In genomic region chr9:104682642-104683041, GRCh38 we compare ENCODE assay signal across 9 cellular contexts.
DNase-seq lines count a peak whose midpoint lies in the region; ATAC-seq and TF ChIP-seq lines count a peak whose summit lies in the region.
"Had no signal": no experiment of that assay in that cellular context is flagged by ENCODE, and none has a peak within 500 bp of the region (broad histone marks: within the 10 kb centered on the region; RNA-seq: fewer than 3 reads in every experiment).

No MANE protein-coding gene starts in this region.

- DNase-seq in Ammon's horn (ENCODE audit: low spot score): peak; percentile 55
- DNase-seq in NCI-H1417 treated with DMSO at 0.1 percent for 48 hours (lab: John Stamatoyannopoulos, UW): peak; percentile 86
- DNase-seq in SK-N-MC (ENCODE audit: low read depth, low spot score): peak; percentile 52
- peak; percentile 66 for DNase-seq in fibroblast of peridontal ligament (ENCODE audit: extremely low read depth)
- peak; percentile 22 for DNase-seq in retinal pigment epithelial cell (ENCODE audit: low read depth)
- no peak for DNase-seq in UCSD-AML1 (lab: John Stamatoyannopoulos, UW; ENCODE audit: unreplicated experiment)

- ATAC-seq in GM18508 (IDR thresholded peaks at IDR 0.05; ENCODE audit: insufficient read depth, unreplicated experiment): peak; percentile 83
- ATAC-seq in HG02938 (IDR thresholded peaks at IDR 0.05; ENCODE audit: unreplicated experiment): peak; percentile 59

- H3K27ac ChIP-seq in SK-N-MC: no peak overlapping the region
- H3K27ac ChIP-seq: neutrophil had no signal

- no peaks in the 10 kb centered on the region for H3K36me3 ChIP-seq in SK-N-MC (ENCODE audit: insufficient read depth, low read length)
- H3K36me3 ChIP-seq: neutrophil had no signal

- TF ChIP-seq CTCF in retinal pigment epithelial cell (conservative IDR thresholded peaks at IDR 0.05; ENCODE audit: low read depth, low read length): peak; percentile 46

- no peaks in the 10 kb centered on the region for H3K9me3 ChIP-seq in SK-N-MC (ENCODE audit: low read depth, low read length)
- H3K9me3 ChIP-seq: neutrophil had no signal

- H3K9ac ChIP-seq in SK-N-MC (ENCODE audit: insufficient read length): no peak overlapping the region

- no peak overlapping the region for H3K4me3 ChIP-seq in SK-N-MC
- H3K4me3 ChIP-seq in retinal pigment epithelial cell (ENCODE audit: low read length): no peak overlapping the region
